In genomic region chr16:19886061-19886792, GRCh38 we compare ENCODE assay signal across 1 cellular context.
TF ChIP-seq lines count a peak whose summit lies in the region.

No MANE protein-coding gene starts in this region.

TF ChIP-seq in HepG2, 621 proteins besides CTCF, POLR2A, EP300 and RAD21 (continued from another document and continues in another):
- TF ChIP-seq AKNA (CRISPR knock-in tag; IDR thresholded peaks at IDR 0.05; ENCODE audit: borderline replicate concordance) (no peak), ZNF24 (IDR thresholded peaks at IDR 0.05) (no peak), ZNF878 (CRISPR knock-in tag; IDR thresholded peaks at IDR 0.05) (no peak), HMG20A (CRISPR knock-in tag; IDR thresholded peaks at IDR 0.05; ENCODE audit: borderline replicate concordance) (no peak; the same call in 1 of the 2 replicates), PAF1 (CRISPR knock-in tag; IDR thresholded peaks at IDR 0.05) (no peak), BRF2 (CRISPR knock-in tag; IDR thresholded peaks at IDR 0.05) (no peak), ZNF260 (CRISPR knock-in tag; IDR thresholded peaks at IDR 0.05; ENCODE audit: borderline replicate concordance, low read depth) (no peak), ZBTB10 (CRISPR knock-in tag; IDR thresholded peaks at IDR 0.05; ENCODE audit: borderline replicate concordance) (no peak; the same call in 1 of the 2 replicates), ZNF639 (CRISPR knock-in tag; conservative IDR thresholded peaks at IDR 0.05) (no peak), SALL2 (CRISPR knock-in tag; IDR thresholded peaks at IDR 0.05) (no peak; the same call in 1 of the 2 replicates), MTA3 (CRISPR knock-in tag; IDR thresholded peaks at IDR 0.05) (no peak), MTF1 (CRISPR knock-in tag; IDR thresholded peaks at IDR 0.05) (no peak), CBX1 (IDR thresholded peaks at IDR 0.05; ENCODE audit: low read depth) (no peak), NR2F6 (IDR thresholded peaks at IDR 0.05) (no peak), NR2F6 (CRISPR knock-in tag; IDR thresholded peaks at IDR 0.05) (peak; percentile 37; the same call in 1 of the 2 replicates), TEAD3 (CRISPR knock-in tag; optimal IDR thresholded peaks at IDR 0.05; ENCODE audit: borderline replicate concordance) (peak; percentile 53), RFX1 (IDR thresholded peaks at IDR 0.05) (no peak), TRIM24 (CRISPR knock-in tag; IDR thresholded peaks at IDR 0.05) (no peak), ZNF691 (CRISPR knock-in tag; IDR thresholded peaks at IDR 0.05; ENCODE audit: borderline replicate concordance, low read depth) (no peak), DNMT3B (CRISPR knock-in tag; conservative IDR thresholded peaks at IDR 0.05) (0 out of 2 replicates have a peak, but pooled peaks have one; percentile 34), ZFP36L1 (CRISPR knock-in tag; IDR thresholded peaks at IDR 0.05) (peak; percentile 59; the same call in 1 of the 2 replicates), DMAP1 (CRISPR knock-in tag; IDR thresholded peaks at IDR 0.05) (0 out of 2 replicates have a peak, but pooled peaks have one; percentile 23), ZC3H4 (CRISPR knock-in tag; IDR thresholded peaks at IDR 0.05; ENCODE audit: borderline replicate concordance) (no peak), ATF4 (CRISPR knock-in tag; IDR thresholded peaks at IDR 0.05) (no peak), TIGD3 (CRISPR knock-in tag; IDR thresholded peaks at IDR 0.05; ENCODE audit: borderline replicate concordance) (0 out of 2 replicates have a peak, but pooled peaks have one; percentile 70), GTF3A (CRISPR knock-in tag; conservative IDR thresholded peaks at IDR 0.05) (no peak), KDM2A (CRISPR knock-in tag; IDR thresholded peaks at IDR 0.05; ENCODE audit: borderline replicate concordance, low read depth) (peak; percentile 94), TARDBP (CRISPR knock-in tag; IDR thresholded peaks at IDR 0.05) (peak; percentile 73; the same call in 1 of the 2 replicates), ZNF713 (CRISPR knock-in tag; IDR thresholded peaks at IDR 0.05) (no peak), ZBTB1 (CRISPR knock-in tag; IDR thresholded peaks at IDR 0.05; ENCODE audit: borderline replicate concordance) (no peak), ZNF232 (CRISPR knock-in tag; IDR thresholded peaks at IDR 0.05; ENCODE audit: borderline replicate concordance) (0 out of 2 replicates have a peak, but pooled peaks have one; percentile 21), ZBTB40 (IDR thresholded peaks at IDR 0.05) (no peak), ZBTB40 (CRISPR knock-in tag; IDR thresholded peaks at IDR 0.05) (no peak), NCOA1 (CRISPR knock-in tag; IDR thresholded peaks at IDR 0.05) (0 out of 2 replicates have a peak, but pooled peaks have one; percentile 57)
